18 cellular contexts compared by ENCODE assay signal in genomic region chr7:16961650-16962049, GRCh38.
DNase-seq lines count a peak whose midpoint lies in the region; TF ChIP-seq lines count a peak whose summit lies in the region.
"Had no signal": no experiment of that assay in that cellular context is flagged by ENCODE, and none has a peak within 500 bp of the region (broad histone marks: within the 10 kb centered on the region; RNA-seq: fewer than 3 reads in every experiment).

No MANE protein-coding gene starts in this region.

- no peak overlapping the region for H3K9ac ChIP-seq in H9 (ENCODE audit: extremely low read depth, insufficient read length, low read length)

- H3K36me3 ChIP-seq in vagina = no peaks in the 10 kb centered on the region

- no peak for TF ChIP-seq CTCF in vagina (IDR thresholded peaks at IDR 0.05)
- no peak for TF ChIP-seq CTCF in GM20000 (IDR thresholded peaks at IDR 0.05; ENCODE audit: extremely low read depth, missing control alignments)
- TF ChIP-seq CTCF in H9 (conservative IDR thresholded peaks at IDR 0.05) = no peak

- no peak overlapping the region; a peak in 1 of 7 replicates for H3K27ac Mint-ChIP-seq in H9
- H3K27ac Mint-ChIP-seq: CD4-positive, alpha-beta T cell; endodermal cell had no signal

- H3K4me2 ChIP-seq in H9 (ENCODE audit: insufficient read depth, insufficient read length, low read length) = no peak overlapping the region

- H2BK12ac ChIP-seq in H9 (ENCODE audit: insufficient read length, low read depth, low read length) = no peak overlapping the region

- H2AK5ac ChIP-seq in H9 (ENCODE audit: insufficient read length, low read length) = no peak overlapping the region

- no peak overlapping the region for H2BK15ac ChIP-seq in H9 (ENCODE audit: low read depth, low read length)

- no peaks in the 10 kb centered on the region for H3K27me3 ChIP-seq in vagina
- H3K27me3 ChIP-seq in H9 (ENCODE audit: insufficient read depth, low read length) = no peaks in the 10 kb centered on the region

- peaks cover 3 to 9% of the 10 kb centered on the region in 2 experiments; a peak in 2 of 4 replicates for H3K4me1 Mint-ChIP-seq in H9
- H3K4me1 Mint-ChIP-seq: neural crest cell had no signal

- H3K56ac ChIP-seq in H9 (ENCODE audit: insufficient read length, low read depth, low read length) = no peak overlapping the region

- H2BK20ac ChIP-seq in H9 (ENCODE audit: low read depth, low read length, poor library complexity, severe bottlenecking) = no peak overlapping the region

- H3K23ac ChIP-seq in H9 (ENCODE audit: insufficient read length, low read depth, low read length) = no peak overlapping the region

- H3K4ac ChIP-seq in H9 (ENCODE audit: low read depth, low read length) = no peak overlapping the region

- no peak overlapping the region for H3K4me3 ChIP-seq in vagina

- intact Hi-C loops in vagina (cut with DNase I) = no loop called here

- H3K27me3 Mint-ChIP-seq in H9 (ENCODE audit: low read depth) = no peaks in the 10 kb centered on the region
- H3K27me3 Mint-ChIP-seq: CD4-positive, alpha-beta T cell had no signal

- H3K27ac ChIP-seq in angular gyrus (ENCODE audit: low read depth, low read length) (peak overlapping the region; percentile 38), vagina (peak overlapping the region; percentile 54), H9 (ENCODE audit: insufficient read length, low read depth, low read length) (no peak overlapping the region)

- H4K91ac ChIP-seq in H9 (ENCODE audit: insufficient read length, low read depth, low read length) = no peak overlapping the region

- H3T11ph ChIP-seq in H9 (ENCODE audit: low read length) = no peak overlapping the region

- H3K23me2 ChIP-seq in H9 (ENCODE audit: insufficient read length, low read depth, low read length, poor library complexity, severe bottlenecking) = no peaks in the 10 kb centered on the region

- H2BK120ac ChIP-seq in H9 (ENCODE audit: low read depth, low read length, poor library complexity, severe bottlenecking) = no peak overlapping the region

- no peak overlapping the region for H3K14ac ChIP-seq in H9 (ENCODE audit: insufficient read depth, low read length)

- H4K8ac ChIP-seq in H9 (replicated peaks; ENCODE audit: insufficient read length, low read depth, low read length) = no peak overlapping the region

- H3K9me3 ChIP-seq in vagina (no peaks in the 10 kb centered on the region), H9 (ENCODE audit: control insufficient read depth, low read depth, low read length) (no peaks in the 10 kb centered on the region)

- no peaks in the 10 kb centered on the region for H4K20me1 ChIP-seq in H9 (ENCODE audit: control insufficient read depth, insufficient read depth, insufficient read length)

- H3K18ac ChIP-seq in H9 (ENCODE audit: insufficient read length, low read depth, low read length) = no peak overlapping the region

- H3K9me3 Mint-ChIP-seq in H9 = peaks cover 15 to 16% of the 10 kb centered on the region in 2 experiments; a peak in 4 of 5 replicates
- H3K9me3 Mint-ChIP-seq: CD4-positive, alpha-beta T cell had no signal

- H2BK5ac ChIP-seq in H9 (ENCODE audit: insufficient read length, low read length) = no peak overlapping the region

- H3K4me1 ChIP-seq in vagina (no peaks in the 10 kb centered on the region), H9 (ENCODE audit: insufficient read depth, low read length) (no peaks in the 10 kb centered on the region)

- no peak overlapping the region for H2AFZ ChIP-seq in H9 (ENCODE audit: low read length)

- DNase-seq in NCI-H2171 treated with DMSO at 0.1 percent for 48 hours (lab: John Stamatoyannopoulos, UW) (peak; percentile 45), NCI-H2171 (lab: John Stamatoyannopoulos, UW) (no peak), hepatic stellate cell (ENCODE audit: low spot score) (peak; percentile 12), vagina (ENCODE audit: extremely low spot score in 2 of 2) (no peak), GM20000 (ENCODE audit: low spot score) (no peak), H9 (no peak)
- DNase-seq in activated CD4-positive, CD25-positive, alpha-beta regulatory T cell (lab: John Stamatoyannopoulos, UW) = no peak
- DNase-seq: activated CD4-positive, alpha-beta T cell treated with anti-CD3 and anti-CD28 coated beads, Interleukin-2, amount 50 U/mL, for 1 hour; CD4-positive, alpha-beta T cell; endodermal cell; left cardiac atrium; NCI-H1105 treated with DMSO at 0.1 percent for 48 hours; NCI-H226; stimulated activated naive CD4-positive, alpha-beta T cell treated with Interleukin-2 at 50 U/mL for 16 hours; SW 1271; trophoblast cell had no signal

- no peak for TF ChIP-seq POLR2A in vagina (IDR thresholded peaks at IDR 0.05)

- WGBS in H9 (ENCODE audit: extremely low coverage, insufficient read length, low lambda C conversion rate) = no CpG with 5 or more reads among the region's 1 CpG

- H3K4me3 Mint-ChIP-seq in H9 = no peak overlapping the region
- H3K4me3 Mint-ChIP-seq: CD4-positive, alpha-beta T cell; endodermal cell; neural crest cell had no signal

- no peak overlapping the region for H4K5ac ChIP-seq in H9 (ENCODE audit: insufficient read length, low read depth, low read length)

- H3K36me3 Mint-ChIP-seq in H9 (ENCODE audit: insufficient read depth in 1 of 3, low read depth in 3 of 3) = peaks cover 0 to 17% (median 7%) of the 10 kb centered on the region in 3 experiments; a peak in 4 of 7 replicates

- H3K79me1 ChIP-seq in H9 (ENCODE audit: insufficient read depth, low read depth, low read length, poor library complexity, severe bottlenecking) = no peaks in the 10 kb centered on the region

- no peaks in the 10 kb centered on the region for H3K79me2 ChIP-seq in H9 (ENCODE audit: insufficient read depth, low read length)

Comparison
In these comparisons a context has a peak if more than half of its experiments do, and no peak if none do; other contexts are left out.
1. DNase-seq: peak in NCI-H2171 treated with DMSO at 0.1 percent for 48 hours (single experiment) and hepatic stellate cell (single experiment); none in NCI-H2171 (single experiment), vagina (0 of 2), GM20000 (single experiment), activated CD4-positive, CD25-positive, alpha-beta regulatory T cell (0 of 4) and H9 (single experiment).